12 cellular contexts compared by ENCODE assay signal in genomic region chr2:122634261-122634660, GRCh38.
DNase-seq lines count a peak whose midpoint lies in the region; ATAC-seq and TF ChIP-seq lines count a peak whose summit lies in the region.
"Had no signal": no experiment of that assay in that cellular context is flagged by ENCODE, and none has a peak within 500 bp of the region (broad histone marks: within the 10 kb centered on the region; RNA-seq: fewer than 3 reads in every experiment).

No MANE protein-coding gene starts in this region.

- in situ Hi-C loops in brain microvascular endothelial cell (cut with HindIII; ENCODE audit: low pct_ligation_motif_present, low sequenced_read_pairs) = no loop called here

- ATAC-seq in activated CD8-positive, alpha-beta T cell treated with anti-CD3 and anti-CD28 coated beads, Interleukin-2, amount 10 ng/mL, durations not matched to agents 7 days and 5 days = no peak

- H3K4me3 Mint-ChIP-seq in activated CD8-positive, alpha-beta T cell treated with anti-CD3 and anti-CD28 coated beads, Interleukin-2, amount 10 ng/mL, durations not matched to agents 7 days and 5 days = no peak overlapping the region
- H3K4me3 Mint-ChIP-seq: activated naive CD8-positive, alpha-beta T cell treated with anti-CD3 and anti-CD28 coated beads, Interleukin-2, amount 10 ng/mL, durations not matched to agents 7 days and 5 days had no signal

- DNase-seq in AG08395 (ENCODE audit: low spot score) (peak; percentile 75), HS-27A (ENCODE audit: low read depth) (peak; percentile 57), brain microvascular endothelial cell (peak; percentile 85), kidney glomerular epithelial cell (lab: John Stamatoyannopoulos, UW) (peak; percentile 91), iPS-NIHi11 (ENCODE audit: low spot score) (no peak), GM20000 (ENCODE audit: low spot score) (no peak), MV-4-11 (lab: John Stamatoyannopoulos, UW) (no peak)
- DNase-seq in activated CD8-positive, alpha-beta T cell treated with anti-CD3 and anti-CD28 coated beads, Interleukin-2, amount 10 ng/mL, durations not matched to agents 7 days and 5 days = no peak
- DNase-seq: activated naive CD8-positive, alpha-beta T cell treated with anti-CD3 and anti-CD28 coated beads, Interleukin-2, amount 10 ng/mL, durations not matched to agents 7 days and 5 days; NCI-H1694 treated with DMSO at 0.1 percent for 48 hours; small intestine had no signal

- no peaks in the 10 kb centered on the region for H3K4me1 Mint-ChIP-seq in activated CD8-positive, alpha-beta T cell treated with anti-CD3 and anti-CD28 coated beads, Interleukin-2, amount 10 ng/mL, durations not matched to agents 7 days and 5 days (ENCODE audit: low read depth)
- H3K4me1 Mint-ChIP-seq: activated naive CD8-positive, alpha-beta T cell treated with anti-CD3 and anti-CD28 coated beads, Interleukin-2, amount 10 ng/mL, durations not matched to agents 7 days and 5 days had no signal

- no peaks in the 10 kb centered on the region for H3K27me3 ChIP-seq in brain microvascular endothelial cell (replicated peaks)

- POLR2A ChIA-PET in activated CD8-positive, alpha-beta T cell treated with anti-CD3 and anti-CD28 coated beads, Interleukin-2, amount 10 ng/mL, durations not matched to agents 7 days and 5 days (lab: Charles Lee) = no interaction called here

- CTCF ChIA-PET in activated CD8-positive, alpha-beta T cell treated with anti-CD3 and anti-CD28 coated beads, Interleukin-2, amount 10 ng/mL, durations not matched to agents 7 days and 5 days (lab: Charles Lee) = no interaction called here

- H3K36me3 ChIP-seq in brain microvascular endothelial cell (replicated peaks) = no peaks in the 10 kb centered on the region

- no peak overlapping the region for H3K27ac Mint-ChIP-seq in activated CD8-positive, alpha-beta T cell treated with anti-CD3 and anti-CD28 coated beads, Interleukin-2, amount 10 ng/mL, durations not matched to agents 7 days and 5 days
- H3K27ac Mint-ChIP-seq: activated naive CD8-positive, alpha-beta T cell treated with anti-CD3 and anti-CD28 coated beads, Interleukin-2, amount 10 ng/mL, durations not matched to agents 7 days and 5 days had no signal

- H3K9me3 Mint-ChIP-seq in activated CD8-positive, alpha-beta T cell treated with anti-CD3 and anti-CD28 coated beads, Interleukin-2, amount 10 ng/mL, durations not matched to agents 7 days and 5 days (ENCODE audit: insufficient read depth) = peaks cover 8% of the 10 kb centered on the region

- H3K27ac ChIP-seq in brain microvascular endothelial cell = peak overlapping the region; percentile 71
- H3K27ac ChIP-seq: C4-2B had no signal

- no peaks in the 10 kb centered on the region for H3K27me3 Mint-ChIP-seq in activated CD8-positive, alpha-beta T cell treated with anti-CD3 and anti-CD28 coated beads, Interleukin-2, amount 10 ng/mL, durations not matched to agents 7 days and 5 days (ENCODE audit: low read depth)
- H3K27me3 Mint-ChIP-seq: activated naive CD8-positive, alpha-beta T cell treated with anti-CD3 and anti-CD28 coated beads, Interleukin-2, amount 10 ng/mL, durations not matched to agents 7 days and 5 days had no signal

- H3K36me3 Mint-ChIP-seq in activated CD8-positive, alpha-beta T cell treated with anti-CD3 and anti-CD28 coated beads, Interleukin-2, amount 10 ng/mL, durations not matched to agents 7 days and 5 days (ENCODE audit: low read depth) = no peaks in the 10 kb centered on the region
- H3K36me3 Mint-ChIP-seq: activated naive CD8-positive, alpha-beta T cell treated with anti-CD3 and anti-CD28 coated beads, Interleukin-2, amount 10 ng/mL, durations not matched to agents 7 days and 5 days had no signal

- no peak overlapping the region for H3K4me3 ChIP-seq in brain microvascular endothelial cell (ENCODE audit: low read depth, low read length)

- TF ChIP-seq CTCF in brain microvascular endothelial cell (IDR thresholded peaks at IDR 0.05; ENCODE audit: low read depth, low read length, missing control alignments) (no peak), GM20000 (IDR thresholded peaks at IDR 0.05; ENCODE audit: extremely low read depth, missing control alignments) (no peak)

Comparison
In these comparisons a context has a peak if more than half of its experiments do, and no peak if none do; other contexts are left out.
1. DNase-seq: peak in AG08395 (single experiment), HS-27A (single experiment), brain microvascular endothelial cell (single experiment) and kidney glomerular epithelial cell (single experiment); none in iPS-NIHi11 (single experiment), GM20000 (single experiment), MV-4-11 (single experiment) and activated CD8-positive, alpha-beta T cell treated with anti-CD3 and anti-CD28 coated beads, Interleukin-2, amount 10 ng/mL, durations not matched to agents 7 days and 5 days (single experiment).